1 cellular context compared by ENCODE assay signal in genomic region chr1:9798236-9799130, GRCh38.
TF ChIP-seq lines count a peak whose summit lies in the region.

No MANE protein-coding gene starts in this region.

TF ChIP-seq in HEK293, 187 proteins besides CTCF, POLR2A, EP300 and RAD21 (continued from another document):
- TF ChIP-seq PATZ1 (tag by site-specific recombination; IDR thresholded peaks at IDR 0.05): peak; percentile 60
- peak; percentile 27; the same call in 1 of the 2 replicates for TF ChIP-seq KLF1 (tag by site-specific recombination; IDR thresholded peaks at IDR 0.05)
- TF ChIP-seq WT1 (tag by site-specific recombination; IDR thresholded peaks at IDR 0.05): peak; percentile 94
- TF ChIP-seq ZNF785 (tag by site-specific recombination; IDR thresholded peaks at IDR 0.05): no peak
- TF ChIP-seq ZNF157 (tag by site-specific recombination; IDR thresholded peaks at IDR 0.05): peak; percentile 65
- TF ChIP-seq ZNF10 (tag by site-specific recombination; IDR thresholded peaks at IDR 0.05): no peak
- 0 out of 2 replicates have a peak, but pooled peaks have one; percentile 26 for TF ChIP-seq SCRT1 (tag by site-specific recombination; IDR thresholded peaks at IDR 0.05; ENCODE audit: borderline replicate concordance)
- TF ChIP-seq FEZF1 (tag by site-specific recombination; IDR thresholded peaks at IDR 0.05): 0 out of 2 replicates have a peak, but pooled peaks have one; percentile 11
- TF ChIP-seq ZEB2 (tag by site-specific recombination; IDR thresholded peaks at IDR 0.05): peak; percentile 51; the same call in 1 of the 2 replicates
- TF ChIP-seq PRDM6 (tag by site-specific recombination; IDR thresholded peaks at IDR 0.05): peak; percentile 65
- 0 out of 2 replicates have a peak, but pooled peaks have one; percentile 43 for TF ChIP-seq KLF17 (tag by site-specific recombination; IDR thresholded peaks at IDR 0.05)
- peak; percentile 18; the same call in 1 of the 2 replicates for TF ChIP-seq KLF10 (tag by site-specific recombination; IDR thresholded peaks at IDR 0.05)
